ENCODE assay signal across 16 cellular contexts in the genomic region with DNA sequence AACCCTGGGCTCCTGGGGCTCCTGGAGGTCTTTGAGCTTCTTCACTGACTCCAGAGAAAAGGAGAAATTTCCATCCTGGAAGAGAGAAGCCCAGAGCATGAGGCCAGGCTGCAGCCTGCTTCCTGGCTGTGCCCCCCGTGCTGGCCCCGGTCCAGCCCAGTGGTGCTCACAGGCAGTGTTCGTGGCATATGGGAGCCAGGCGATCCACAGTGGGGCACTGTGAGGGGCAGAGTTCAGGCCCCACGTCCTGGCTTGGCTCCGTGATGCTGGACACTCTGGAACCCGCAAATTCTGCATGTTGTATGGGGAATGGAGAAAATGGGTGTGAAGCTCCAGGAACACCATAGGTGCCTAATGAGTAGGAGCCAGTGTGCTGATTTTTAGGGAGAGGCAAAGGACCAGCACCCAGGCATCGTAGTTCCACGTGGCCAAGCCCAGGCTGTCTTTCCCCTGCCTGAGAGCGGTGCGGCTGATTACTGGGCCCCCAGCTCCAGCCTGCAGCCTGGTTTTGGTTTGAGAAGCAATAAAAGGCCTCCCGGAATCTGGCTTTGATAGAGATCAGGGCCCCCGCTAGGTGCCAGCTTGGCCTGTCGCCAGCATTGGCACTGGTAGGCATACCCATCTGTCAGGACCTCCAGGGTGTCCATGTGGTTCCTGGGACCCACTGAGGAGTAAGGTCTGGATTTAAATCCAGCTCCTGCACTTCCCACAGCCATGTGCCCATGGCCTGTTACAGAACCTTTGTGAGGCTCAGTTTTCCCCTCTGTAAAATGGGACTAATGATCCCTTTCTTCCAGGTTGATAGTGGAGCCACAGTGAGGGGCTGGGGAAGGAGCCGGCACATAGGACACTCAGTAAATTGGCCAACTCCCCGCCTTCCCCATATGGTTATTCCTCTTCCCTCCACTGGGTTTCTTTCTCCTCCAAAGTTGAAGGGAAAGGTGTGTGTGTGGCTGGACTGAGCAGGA. TPM values are rescaled to one million over a fixed set of nuclear protein-coding genes. Genes with fewer than 3 reads are reported as not detected.
"Had no signal": no experiment of that assay in that cellular context is flagged by ENCODE, and none has a peak within 500 bp of the region (broad histone marks: within the 10 kb centered on the region; RNA-seq: fewer than 3 reads in every experiment).

No MANE protein-coding gene starts in this region.

- DNase-seq: activated CD4-positive, alpha-beta T cell treated with anti-CD3 and anti-CD28 coated beads, Interleukin-2, amount 50 U/mL, for 1 hour; activated CD8-positive, alpha-beta memory T cell treated with anti-CD3 and anti-CD28 coated beads for 24 hours; activated gamma-delta T cell treated with Interleukin-2 at 50 U/mL for 16 hours; amniotic stem cell; esophagus squamous epithelium; glutamatergic neuron; left cardiac atrium; retina; stimulated activated CD4-positive, alpha-beta T cell treated with anti-CD3 and anti-CD28 coated beads, Interleukin-4, amount 100 ng/mL, for 24 hours; stimulated activated naive CD4-positive, alpha-beta T cell had no signal

- H3K27ac ChIP-seq: esophagus squamous epithelium, skin epidermis had no signal

- H3K4me3 ChIP-seq: esophagus squamous epithelium, lung, skin epidermis had no signal

- H3K36me3 ChIP-seq: esophagus squamous epithelium had no signal

RNA-seq across cellular contexts. Expression of gene GUCA2A, which starts 0.7 kb away (rescaled TPM):
- total RNA-seq: cardiac septum; esophagus squamous epithelium; fibroblast of villous mesenchyme; left cardiac atrium; lung; T-helper 2 cell treated with Interferon-gamma antibody and Interleukin-4, amounts not matched to agents 100 ng/mL and 5 ng/mL, for 36 hours had no signal
- polyA plus RNA-seq: naive thymus-derived CD4-positive, alpha-beta T cell had no signal

RNA-seq across cellular contexts. Expression of gene GUCA2B, which starts 10.6 kb away (rescaled TPM):
- total RNA-seq: cardiac septum; esophagus squamous epithelium; fibroblast of villous mesenchyme; left cardiac atrium; lung; naive thymus-derived CD4-positive, alpha-beta T cell; T-helper 2 cell treated with Interferon-gamma antibody and Interleukin-4, amounts not matched to agents 100 ng/mL and 5 ng/mL, for 36 hours had no signal
- polyA plus RNA-seq: lung; naive thymus-derived CD4-positive, alpha-beta T cell had no signal
